In genomic region chr9:107336718-107337360, GRCh38 we compare ENCODE assay signal across 8 cellular contexts. TPM values are rescaled to one million over a fixed set of nuclear protein-coding genes. Genes with fewer than 3 reads are reported as not detected.
DNase-seq lines count a peak whose midpoint lies in the region; ATAC-seq and TF ChIP-seq lines count a peak whose summit lies in the region.
"Had no signal": no experiment of that assay in that cellular context is flagged by ENCODE, and none has a peak within 500 bp of the region (broad histone marks: within the 10 kb centered on the region; RNA-seq: fewer than 3 reads in every experiment).

No MANE protein-coding gene starts in this region.

- peaks cover 34% of the 10 kb centered on the region for H3K36me3 Mint-ChIP-seq in activated CD4-positive, alpha-beta memory T cell treated with anti-CD3 and anti-CD28 coated beads, Interleukin-2, amount 10 ng/mL, durations not matched to agents 7 days and 5 days (ENCODE audit: low read depth)

- H3K27me3 ChIP-seq in RWPE2 (ENCODE audit: insufficient read depth, poor library complexity, severe bottlenecking) (no peaks in the 10 kb centered on the region), esophagus squamous epithelium (no peaks in the 10 kb centered on the region), gastrocnemius medialis (no peaks in the 10 kb centered on the region)

- H3K9me3 ChIP-seq in RWPE2 (ENCODE audit: severe bottlenecking) (no peaks in the 10 kb centered on the region), esophagus squamous epithelium (no peaks in the 10 kb centered on the region), gastrocnemius medialis (no peaks in the 10 kb centered on the region)

- H3K27ac Mint-ChIP-seq in activated CD4-positive, alpha-beta memory T cell treated with anti-CD3 and anti-CD28 coated beads, Interleukin-2, amount 10 ng/mL, durations not matched to agents 7 days and 5 days: no peak overlapping the region

- DNase-seq in GM04503 (ENCODE audit: low read depth) (peak; percentile 25), RWPE2 (ENCODE audit: low spot score) (no peak), esophagus squamous epithelium (lab: John Stamatoyannopoulos, UW) (no peak), gastrocnemius medialis (peak in 1 of 2 donors; percentile 57), NAMALWA (ENCODE audit: low spot score) (no peak), T-helper 1 cell (no peak)
- DNase-seq in activated CD4-positive, alpha-beta memory T cell treated with anti-CD3 and anti-CD28 coated beads, Interleukin-2, amount 10 ng/mL, durations not matched to agents 7 days and 5 days: no peak

- TF ChIP-seq CTCF in RWPE2 (IDR thresholded peaks at IDR 0.05; ENCODE audit: poor library complexity, severe bottlenecking) (no peak), esophagus squamous epithelium (IDR thresholded peaks at IDR 0.05) (peak in 1 of 6 experiments; percentile 25), gastrocnemius medialis (IDR thresholded peaks at IDR 0.05 in 4 of 5, conservative IDR thresholded peaks at IDR 0.05 in 1 of 5) (no peak)

- no peak for TF ChIP-seq POLR2A in esophagus squamous epithelium (IDR thresholded peaks at IDR 0.05)
- TF ChIP-seq POLR2A in gastrocnemius medialis (IDR thresholded peaks at IDR 0.05): no peak

- H3K4me3 ChIP-seq in RWPE2 (ENCODE audit: severe bottlenecking): no peak overlapping the region
- H3K4me3 ChIP-seq in esophagus squamous epithelium: no peak overlapping the region
- no peak overlapping the region for H3K4me3 ChIP-seq in gastrocnemius medialis

- 41 to 45% methylated on average over 6 of the region's 6 CpGs for WGBS in esophagus squamous epithelium, 2 donors

- H3K27me3 Mint-ChIP-seq in activated CD4-positive, alpha-beta memory T cell treated with anti-CD3 and anti-CD28 coated beads, Interleukin-2, amount 10 ng/mL, durations not matched to agents 7 days and 5 days: no peaks in the 10 kb centered on the region

- CTCF ChIA-PET in activated CD4-positive, alpha-beta memory T cell treated with anti-CD3 and anti-CD28 coated beads, Interleukin-2, amount 10 ng/mL, durations not matched to agents 7 days and 5 days (lab: Charles Lee): no interaction called here

- POLR2A ChIA-PET in activated CD4-positive, alpha-beta memory T cell treated with anti-CD3 and anti-CD28 coated beads, Interleukin-2, amount 10 ng/mL, durations not matched to agents 7 days and 5 days (lab: Charles Lee): no interaction called here

- peak overlapping the region; percentile 5 for H3K27ac ChIP-seq in RWPE2 (ENCODE audit: poor library complexity, severe bottlenecking)
- peak overlapping the region in 3 of 4 donors; percentile 18 to 73 (median 59) for H3K27ac ChIP-seq in esophagus squamous epithelium
- peak overlapping the region; percentile 40 to 69 (median 58) for H3K27ac ChIP-seq in gastrocnemius medialis

- intact Hi-C loops in esophagus squamous epithelium (cut with DNase I) (no loop called here), gastrocnemius medialis (cut with DNase I; ENCODE audit: low total_unique reads) (no loop called here)

- H3K36me3 ChIP-seq in RWPE2 (ENCODE audit: low read depth): peaks cover 44% of the 10 kb centered on the region
- peaks cover 6 to 52% (median 7%) of the 10 kb centered on the region in 3 donors for H3K36me3 ChIP-seq in esophagus squamous epithelium
- peaks cover 0 to 37% of the 10 kb centered on the region in 2 donors for H3K36me3 ChIP-seq in gastrocnemius medialis

- H3K4me1 ChIP-seq in RWPE2 (ENCODE audit: insufficient read depth, poor library complexity, severe bottlenecking): no peaks in the 10 kb centered on the region
- H3K4me1 ChIP-seq in esophagus squamous epithelium: peaks cover 7 to 39% (median 18%) of the 10 kb centered on the region in 3 donors
- H3K4me1 ChIP-seq in gastrocnemius medialis: peaks cover 18 to 25% of the 10 kb centered on the region in 2 donors

- no peaks in the 10 kb centered on the region for H3K9me3 Mint-ChIP-seq in activated CD4-positive, alpha-beta memory T cell treated with anti-CD3 and anti-CD28 coated beads, Interleukin-2, amount 10 ng/mL, durations not matched to agents 7 days and 5 days

- no peak overlapping the region for H3K4me3 Mint-ChIP-seq in activated CD4-positive, alpha-beta memory T cell treated with anti-CD3 and anti-CD28 coated beads, Interleukin-2, amount 10 ng/mL, durations not matched to agents 7 days and 5 days

- in situ Hi-C loops in gastrocnemius medialis (cut with MboI; ENCODE audit: low sequenced_read_pairs in 4 of 4): loop anchor here in 1 of 4 donors (25.0 kb wide), 1 partner anchor 100 kb away; no protein-coding TSS in a partner anchor

- H3K4me1 Mint-ChIP-seq in activated CD4-positive, alpha-beta memory T cell treated with anti-CD3 and anti-CD28 coated beads, Interleukin-2, amount 10 ng/mL, durations not matched to agents 7 days and 5 days: peaks cover 8% of the 10 kb centered on the region

- ATAC-seq in RWPE2 (ENCODE audit: low read depth) (peak; percentile 60), gastrocnemius medialis (peak; percentile 13 to 49)
- ATAC-seq: HCT116 had no signal

RNA-seq across cellular contexts. Expression of gene RAD23B, which starts 53.8 kb away (rescaled TPM):
- total RNA-seq in esophagus squamous epithelium (10 to 100 TPM; 69.8 to 94.4 (median 74.4) TPM), gastrocnemius medialis (100 to 1,000 TPM; 163 to 249 (median 188) TPM)
- 10 to 100 TPM; 89.4 to 91.0 TPM for total RNA-seq in activated CD4-positive, alpha-beta memory T cell treated with anti-CD3 and anti-CD28 coated beads, Interleukin-2, amount 10 ng/mL, durations not matched to agents 7 days and 5 days

Comparison
In these comparisons a context has a peak if more than half of its experiments do, and no peak if none do; other contexts are left out.
1. H3K27ac ChIP-seq: peak in every context shown above with its lines; median percentile 59 in esophagus squamous epithelium; 58 in gastrocnemius medialis; 5 in RWPE2.